In genomic region chr2:160214461-160215055, GRCh38 we compare ENCODE assay signal across 2 cellular contexts.
TF ChIP-seq lines count a peak whose summit lies in the region.

No MANE protein-coding gene starts in this region.

TF ChIP-seq in IMR-90, 13 proteins besides CTCF, POLR2A, EP300 and RAD21 (continued from another document):
- TF ChIP-seq BHLHE40 (IDR thresholded peaks at IDR 0.05; ENCODE audit: low read depth, low read length) = peak; percentile 26; the same call in 1 of the 2 replicates
- no peak for TF ChIP-seq MAFK (IDR thresholded peaks at IDR 0.05; ENCODE audit: low read depth, low read length)

TF ChIP-seq in WTC11, 78 proteins besides CTCF, POLR2A, EP300 and RAD21 (continued from another document):
- no peak for TF ChIP-seq AFF4 (CRISPR knock-in tag; IDR thresholded peaks at IDR 0.05; ENCODE audit: borderline replicate concordance)
- TF ChIP-seq ZNF219 (CRISPR knock-in tag; IDR thresholded peaks at IDR 0.05; ENCODE audit: borderline replicate concordance) = no peak
- no peak for TF ChIP-seq TCF7 (CRISPR knock-in tag; IDR thresholded peaks at IDR 0.05; ENCODE audit: low read depth)
- TF ChIP-seq NFYB (CRISPR knock-in tag; conservative IDR thresholded peaks at IDR 0.05; ENCODE audit: low read depth) = no peak
- no peak for TF ChIP-seq FOXP4 (CRISPR knock-in tag; IDR thresholded peaks at IDR 0.05)
- TF ChIP-seq ZNF532 (CRISPR knock-in tag; IDR thresholded peaks at IDR 0.05; ENCODE audit: borderline replicate concordance) = no peak
